In genomic region chr20:48625136-48625900, GRCh38 we compare ENCODE assay signal across 16 cellular contexts.
DNase-seq lines count a peak whose midpoint lies in the region; ATAC-seq, FAIRE-seq and TF ChIP-seq lines count a peak whose summit lies in the region.
"Had no signal": no experiment of that assay in that cellular context is flagged by ENCODE, and none has a peak within 500 bp of the region (broad histone marks: within the 10 kb centered on the region; RNA-seq: fewer than 3 reads in every experiment).

No MANE protein-coding gene starts in this region.

- no peaks in the 10 kb centered on the region for H3K79me2 ChIP-seq in endothelial cell of umbilical vein (ENCODE audit: control insufficient read depth, insufficient read depth, low read length)

- TF ChIP-seq CTCF in HEK293 (tag by site-specific recombination; IDR thresholded peaks at IDR 0.05) (no peak), endothelial cell of umbilical vein (IDR thresholded peaks at IDR 0.05; ENCODE audit: extremely low read depth in 1 of 2, insufficient read depth in 1 of 2, low read depth in 1 of 2, low read length in 2 of 2) (no peak), Calu3 (IDR thresholded peaks at IDR 0.05; ENCODE audit: unreplicated experiment) (no peak), esophagus squamous epithelium (IDR thresholded peaks at IDR 0.05) (no peak)

- no peak overlapping the region for H3K9ac ChIP-seq in BLaER1
- no peak overlapping the region for H3K9ac ChIP-seq in endothelial cell of umbilical vein (replicated peaks; ENCODE audit: extremely low read depth, insufficient read depth, low read length)

- no peaks in the 10 kb centered on the region for H4K20me1 ChIP-seq in BLaER1
- no peaks in the 10 kb centered on the region for H4K20me1 ChIP-seq in endothelial cell of umbilical vein (replicated peaks; ENCODE audit: control insufficient read depth, extremely low read depth, insufficient read depth, low read length)

- ATAC-seq in natural killer cell treated with Interleukin-12 subunit alpha and Interleukin-12 subunit beta and Interleukin-15 and Interleukin-18, amount 100 ng/mL, for 72 hours: no peak
- ATAC-seq: A549 had no signal

- TF ChIP-seq POLR2A in endothelial cell of umbilical vein (IDR thresholded peaks at IDR 0.05; ENCODE audit: low read depth, low read length): no peak
- TF ChIP-seq POLR2A in esophagus squamous epithelium (IDR thresholded peaks at IDR 0.05): no peak

- peak overlapping the region in 1 of 2 donors; percentile 27 for H3K27ac Mint-ChIP-seq in natural killer cell treated with Interleukin-12 subunit alpha and Interleukin-12 subunit beta and Interleukin-15 and Interleukin-18, amount 100 ng/mL, for 72 hours
- no peak overlapping the region for H3K27ac Mint-ChIP-seq in Calu3 (ENCODE audit: unreplicated experiment)
- no peak overlapping the region for H3K27ac Mint-ChIP-seq in activated CD4-positive, alpha-beta T cell treated with anti-CD3 and anti-CD28 coated beads, Interleukin-2, amount 10 ng/mL, durations not matched to agents 24 days and 14 days

- H3K27ac ChIP-seq in BLaER1: peak overlapping the region; percentile 54; the same call in 1 of the 2 replicates
- H3K27ac ChIP-seq in HEK293 (ENCODE audit: extremely low read depth, low read depth, low read length): no peak overlapping the region
- no peak overlapping the region for H3K27ac ChIP-seq in endothelial cell of umbilical vein (ENCODE audit: insufficient read depth, low read depth, low read length)
- H3K27ac ChIP-seq in esophagus squamous epithelium: no peak overlapping the region
- H3K27ac ChIP-seq: A549, PC-9, RWPE1 had no signal

- H3K4me2 ChIP-seq in BLaER1 (peak overlapping the region; percentile 85), endothelial cell of umbilical vein (ENCODE audit: insufficient read depth, low read length) (no peak overlapping the region)
- H3K4me2 ChIP-seq: A549, PC-9 had no signal

- peaks cover 10 to 23% of the 10 kb centered on the region in 2 donors for H3K4me1 Mint-ChIP-seq in natural killer cell treated with Interleukin-12 subunit alpha and Interleukin-12 subunit beta and Interleukin-15 and Interleukin-18, amount 100 ng/mL, for 72 hours (ENCODE audit: low read depth in 2 of 2)
- peaks cover 19% of the 10 kb centered on the region for H3K4me1 Mint-ChIP-seq in Calu3 (ENCODE audit: low read depth, unreplicated experiment)
- peaks cover 14% of the 10 kb centered on the region for H3K4me1 Mint-ChIP-seq in activated CD4-positive, alpha-beta T cell treated with anti-CD3 and anti-CD28 coated beads, Interleukin-2, amount 10 ng/mL, durations not matched to agents 24 days and 14 days

- FAIRE-seq in endothelial cell of umbilical vein (lab: Jason Lieb, UNC): no peak
- FAIRE-seq: A549 had no signal

- WGBS in esophagus squamous epithelium, 2 donors: 84 to 87% methylated on average over 11 to 12 of the region's 29 CpGs

- no peak overlapping the region for H2AFZ ChIP-seq in endothelial cell of umbilical vein (ENCODE audit: low read depth, low read length)
- H2AFZ ChIP-seq: PC-9 had no signal

- H3K4me3 Mint-ChIP-seq in natural killer cell treated with Interleukin-12 subunit alpha and Interleukin-12 subunit beta and Interleukin-15 and Interleukin-18, amount 100 ng/mL, for 72 hours: no peak overlapping the region
- H3K4me3 Mint-ChIP-seq in Calu3 (ENCODE audit: low read depth, unreplicated experiment): no peak overlapping the region
- H3K4me3 Mint-ChIP-seq in activated CD4-positive, alpha-beta T cell treated with anti-CD3 and anti-CD28 coated beads, Interleukin-2, amount 10 ng/mL, durations not matched to agents 24 days and 14 days: no peak overlapping the region

- peaks cover 100% of the 10 kb centered on the region for H3K4me1 ChIP-seq in BLaER1
- no peaks in the 10 kb centered on the region for H3K4me1 ChIP-seq in HEK293 (ENCODE audit: control insufficient read depth, insufficient read depth, low read length)
- peaks cover 12% of the 10 kb centered on the region for H3K4me1 ChIP-seq in endothelial cell of umbilical vein (ENCODE audit: control insufficient read depth, extremely low read depth, insufficient read depth, low read length)
- H3K4me1 ChIP-seq in esophagus squamous epithelium: peaks cover 5 to 14% (median 10%) of the 10 kb centered on the region in 3 donors

- H3K27me3 ChIP-seq in BLaER1: no peaks in the 10 kb centered on the region
- H3K27me3 ChIP-seq in endothelial cell of umbilical vein (ENCODE audit: control insufficient read depth in 2 of 2, insufficient read depth in 2 of 2, low read length in 2 of 2): no peaks in the 10 kb centered on the region
- no peaks in the 10 kb centered on the region for H3K27me3 ChIP-seq in esophagus squamous epithelium

- POLR2A ChIA-PET in HEK293 (lab: Yijun Ruan, JAX) (no interaction called here), endothelial cell of umbilical vein (lab: Charles Lee) (no interaction called here)

- H3K36me3 ChIP-seq in BLaER1: no peaks in the 10 kb centered on the region
- no peaks in the 10 kb centered on the region for H3K36me3 ChIP-seq in HEK293 (ENCODE audit: control insufficient read depth in 2 of 2, insufficient read depth in 1 of 2, low read length in 2 of 2)
- peaks cover 0 to 31% of the 10 kb centered on the region in 2 experiments for H3K36me3 ChIP-seq in endothelial cell of umbilical vein (ENCODE audit: control insufficient read depth in 2 of 2, extremely low read depth in 1 of 2, insufficient read depth in 2 of 2, low read length in 2 of 2)
- H3K36me3 ChIP-seq in esophagus squamous epithelium: peaks cover 0 to 54% (median 0%) of the 10 kb centered on the region in 3 donors

- no peaks in the 10 kb centered on the region for H3K9me1 ChIP-seq in endothelial cell of umbilical vein (replicated peaks; ENCODE audit: control insufficient read depth, extremely low read depth, insufficient read depth, low read length)

- no peaks in the 10 kb centered on the region for H3K9me3 Mint-ChIP-seq in natural killer cell treated with Interleukin-12 subunit alpha and Interleukin-12 subunit beta and Interleukin-15 and Interleukin-18, amount 100 ng/mL, for 72 hours
- no peaks in the 10 kb centered on the region for H3K9me3 Mint-ChIP-seq in Calu3 (ENCODE audit: low read depth, unreplicated experiment)
- no peaks in the 10 kb centered on the region for H3K9me3 Mint-ChIP-seq in activated CD4-positive, alpha-beta T cell treated with anti-CD3 and anti-CD28 coated beads, Interleukin-2, amount 10 ng/mL, durations not matched to agents 24 days and 14 days

- H3K36me3 Mint-ChIP-seq in natural killer cell treated with Interleukin-12 subunit alpha and Interleukin-12 subunit beta and Interleukin-15 and Interleukin-18, amount 100 ng/mL, for 72 hours: peaks cover 4% of the 10 kb centered on the region
- H3K36me3 Mint-ChIP-seq in Calu3 (ENCODE audit: insufficient read depth, unreplicated experiment): peaks cover 12% of the 10 kb centered on the region
- peaks cover 35% of the 10 kb centered on the region for H3K36me3 Mint-ChIP-seq in activated CD4-positive, alpha-beta T cell treated with anti-CD3 and anti-CD28 coated beads, Interleukin-2, amount 10 ng/mL, durations not matched to agents 24 days and 14 days (ENCODE audit: low read depth)

- H3K4me3 ChIP-seq in BLaER1: no peak overlapping the region
- no peak overlapping the region for H3K4me3 ChIP-seq in HEK293 (ENCODE audit: low read depth, low read length)
- no peak overlapping the region for H3K4me3 ChIP-seq in endothelial cell of umbilical vein (replicated peaks in 1 of 3; ENCODE audit: insufficient read depth in 1 of 3, low read depth in 1 of 3, low read length in 3 of 3)
- H3K4me3 ChIP-seq in esophagus squamous epithelium: no peak overlapping the region
- H3K4me3 ChIP-seq: A549, PC-9 had no signal

- TSS peak; percentile 66 for BruUV-seq in endothelial cell of umbilical vein (replicated peaks; lab: Mats Ljungman, UMichigan)
- no TSS peak for BruUV-seq in Calu3 (replicated peaks; lab: Mats Ljungman, UMichigan)

- DNase-seq in endothelial cell of umbilical vein (ENCODE audit: low read depth, low spot score): no peak
- peak; percentile 57 for DNase-seq in natural killer cell treated with Interleukin-12 subunit alpha and Interleukin-12 subunit beta and Interleukin-15 and Interleukin-18, amount 100 ng/mL, for 72 hours (ENCODE audit: low spot score)
- DNase-seq in OCI-M1 (lab: John Stamatoyannopoulos, UW): no peak
- DNase-seq in Calu3: no peak
- no peak for DNase-seq in activated CD4-positive, alpha-beta T cell treated with anti-CD3 and anti-CD28 coated beads, Interleukin-2, amount 10 ng/mL, durations not matched to agents 24 days and 14 days
- no peak for DNase-seq in esophagus squamous epithelium (lab: John Stamatoyannopoulos, UW)
- DNase-seq: DMS79, KBM-7, MV-4-11, NCI-H187, NCI-H2227 treated with DMSO at 0.1 percent for 48 hours, PC-9 had no signal

- H3K9me3 ChIP-seq in BLaER1: no peaks in the 10 kb centered on the region
- no peaks in the 10 kb centered on the region for H3K9me3 ChIP-seq in HEK293 (ENCODE audit: control insufficient read depth, insufficient read depth, low read depth, low read length)
- no peaks in the 10 kb centered on the region for H3K9me3 ChIP-seq in endothelial cell of umbilical vein (replicated peaks; ENCODE audit: control insufficient read depth, insufficient read depth, low read length)
- no peaks in the 10 kb centered on the region for H3K9me3 ChIP-seq in esophagus squamous epithelium
- H3K9me3 ChIP-seq: A549 had no signal

- intact Hi-C loops in endothelial cell of umbilical vein (cut with micrococcal nuclease) (no loop called here), Calu3 (cut with micrococcal nuclease; ENCODE audit: unreplicated experiment) (no loop called here), esophagus squamous epithelium (cut with DNase I) (no loop called here)
- intact Hi-C loops in activated CD4-positive, alpha-beta T cell treated with anti-CD3 and anti-CD28 coated beads, Interleukin-2, amount 10 ng/mL, durations not matched to agents 24 days and 14 days (cut with micrococcal nuclease): no loop called here

- CTCF ChIA-PET in HEK293 (lab: Yijun Ruan, JAX) (interaction anchor here (0.6 to 1.9 kb wide), 3 partner anchors 10 to 962 kb away, joined by 3 to 5 read pairs (median 3); no protein-coding TSS in a partner anchor), endothelial cell of umbilical vein (lab: Charles Lee) (no interaction called here), Calu3 (lab: Charles Lee) (no interaction called here)

- dilution Hi-C loops in endothelial cell of umbilical vein (cut with MboI; ENCODE audit: extremely low pct_ligation_motif_present, low sequenced_read_pairs): no loop called here

- H3K27me3 Mint-ChIP-seq in natural killer cell treated with Interleukin-12 subunit alpha and Interleukin-12 subunit beta and Interleukin-15 and Interleukin-18, amount 100 ng/mL, for 72 hours: no peaks in the 10 kb centered on the region
- no peaks in the 10 kb centered on the region for H3K27me3 Mint-ChIP-seq in Calu3 (ENCODE audit: unreplicated experiment)
- no peaks in the 10 kb centered on the region for H3K27me3 Mint-ChIP-seq in activated CD4-positive, alpha-beta T cell treated with anti-CD3 and anti-CD28 coated beads, Interleukin-2, amount 10 ng/mL, durations not matched to agents 24 days and 14 days

TF ChIP-seq in HEK293, 187 proteins besides CTCF, POLR2A, EP300 and RAD21 (continues in another document):
- TF ChIP-seq ZSCAN30 (tag by site-specific recombination; IDR thresholded peaks at IDR 0.05): no peak
